ENCODE assay signal across 13 cellular contexts in genomic region chr14:20435454-20436362, GRCh38. TPM values are rescaled to one million over a fixed set of nuclear protein-coding genes. Genes with fewer than 3 reads are reported as not detected.
DNase-seq lines count a peak whose midpoint lies in the region; ATAC-seq and TF ChIP-seq lines count a peak whose summit lies in the region.
"Had no signal": no experiment of that assay in that cellular context is flagged by ENCODE, and none has a peak within 500 bp of the region (broad histone marks: within the 10 kb centered on the region; RNA-seq: fewer than 3 reads in every experiment).

KLHL33 (minus strand) TSS chr14:20436166; CDS start chr14:20435811, 355 bp downstream.

- no peaks in the 10 kb centered on the region for H3K9me3 Mint-ChIP-seq in progenitor cell of endocrine pancreas (ENCODE audit: low read depth)

- H3K4me3 ChIP-seq in neuron (ENCODE audit: low read length) = no peak within 1 kb of the TSS
- peak within 1 kb of the TSS; percentile 28 for H3K4me3 ChIP-seq in uterus

- no peak for TF ChIP-seq CTCF in uterus (IDR thresholded peaks at IDR 0.05)
- TF ChIP-seq CTCF in progenitor cell of endocrine pancreas (IDR thresholded peaks at IDR 0.05; ENCODE audit: unreplicated experiment) = no peak

- DNase-seq in NCI-H2196 (lab: John Stamatoyannopoulos, UW; ENCODE audit: unreplicated experiment) (peak; percentile 21), NCI-H2196 treated with DMSO at 0.1 percent for 48 hours (lab: John Stamatoyannopoulos, UW; ENCODE audit: unreplicated experiment) (no peak), fibroblast of gingiva (ENCODE audit: low read depth) (peak; percentile 20), uterus (peak in 1 of 2 donors; percentile 22), progenitor cell of endocrine pancreas (ENCODE audit: low spot score, unreplicated experiment) (no peak)
- DNase-seq: activated CD8-positive, alpha-beta memory T cell treated with anti-CD3 and anti-CD28 coated beads, Interleukin-2, amount 50 U/mL, for 4 hours; MM.1S; naive B cell had no signal

- H3K27me3 ChIP-seq in neuron (ENCODE audit: insufficient read depth, low read length) (peaks cover 40% of the 10 kb centered on the region), uterus (no peaks in the 10 kb centered on the region)

- intact Hi-C loops in uterus (cut with DNase I; ENCODE audit: low total_unique reads) = no loop called here

- H3K27ac ChIP-seq in uterus = peak within 1 kb of the TSS; percentile 69 to 76

- H3K36me3 ChIP-seq in neuron (ENCODE audit: insufficient read depth, low read length) (no peaks in the 10 kb centered on the region), uterus (no peaks in the 10 kb centered on the region)

- no peaks in the 10 kb centered on the region for H3K4me1 Mint-ChIP-seq in progenitor cell of endocrine pancreas (ENCODE audit: low read depth)

- peaks cover 2% of the 10 kb centered on the region for H3K9me3 ChIP-seq in neuron (ENCODE audit: low read length)
- H3K9me3 ChIP-seq in uterus = no peaks in the 10 kb centered on the region

- no peak for TF ChIP-seq POLR2A in uterus (IDR thresholded peaks at IDR 0.05)

- no peak within 1 kb of the TSS for H3K27ac Mint-ChIP-seq in progenitor cell of endocrine pancreas

- no peaks in the 10 kb centered on the region for H3K4me1 ChIP-seq in neuron (ENCODE audit: insufficient read depth, low read length)
- no peaks in the 10 kb centered on the region for H3K4me1 ChIP-seq in uterus

- H3K27me3 Mint-ChIP-seq in progenitor cell of endocrine pancreas = peaks cover 15% of the 10 kb centered on the region
- H3K27me3 Mint-ChIP-seq: naive B cell had no signal

- no peak within 1 kb of the TSS for H3K4me3 Mint-ChIP-seq in progenitor cell of endocrine pancreas (ENCODE audit: low read depth)

- no peaks in the 10 kb centered on the region for H3K36me3 Mint-ChIP-seq in progenitor cell of endocrine pancreas (ENCODE audit: insufficient read depth)

- H2AFZ ChIP-seq in neuron (ENCODE audit: low read depth, low read length) = peak within 1 kb of the TSS; percentile 28

- no peak for ATAC-seq in HG03039 (IDR thresholded peaks at IDR 0.05; ENCODE audit: unreplicated experiment)
- no peak for ATAC-seq in HG02763 (IDR thresholded peaks at IDR 0.05; ENCODE audit: unreplicated experiment)

RNA-seq across cellular contexts. Expression of gene KLHL33, which starts in this region (rescaled TPM):
- 1 to 10 TPM in 3 of 4 donors, not detected in 1; 1.3 to 2.8 (median 2.1) TPM for total RNA-seq in uterus
- 0.04 and 0.05 TPM in 2 replicates for total RNA-seq in progenitor cell of endocrine pancreas
- total RNA-seq: A172, glomerular endothelial cell had no signal

Comparison
In these comparisons a context has a peak if more than half of its experiments do, and no peak if none do; other contexts are left out.
1. DNase-seq: peak in NCI-H2196 (single experiment) and fibroblast of gingiva (single experiment); none in NCI-H2196 treated with DMSO at 0.1 percent for 48 hours (single experiment) and progenitor cell of endocrine pancreas (single experiment).